ENCODE assay signal across 9 cellular contexts in the genomic region with DNA sequence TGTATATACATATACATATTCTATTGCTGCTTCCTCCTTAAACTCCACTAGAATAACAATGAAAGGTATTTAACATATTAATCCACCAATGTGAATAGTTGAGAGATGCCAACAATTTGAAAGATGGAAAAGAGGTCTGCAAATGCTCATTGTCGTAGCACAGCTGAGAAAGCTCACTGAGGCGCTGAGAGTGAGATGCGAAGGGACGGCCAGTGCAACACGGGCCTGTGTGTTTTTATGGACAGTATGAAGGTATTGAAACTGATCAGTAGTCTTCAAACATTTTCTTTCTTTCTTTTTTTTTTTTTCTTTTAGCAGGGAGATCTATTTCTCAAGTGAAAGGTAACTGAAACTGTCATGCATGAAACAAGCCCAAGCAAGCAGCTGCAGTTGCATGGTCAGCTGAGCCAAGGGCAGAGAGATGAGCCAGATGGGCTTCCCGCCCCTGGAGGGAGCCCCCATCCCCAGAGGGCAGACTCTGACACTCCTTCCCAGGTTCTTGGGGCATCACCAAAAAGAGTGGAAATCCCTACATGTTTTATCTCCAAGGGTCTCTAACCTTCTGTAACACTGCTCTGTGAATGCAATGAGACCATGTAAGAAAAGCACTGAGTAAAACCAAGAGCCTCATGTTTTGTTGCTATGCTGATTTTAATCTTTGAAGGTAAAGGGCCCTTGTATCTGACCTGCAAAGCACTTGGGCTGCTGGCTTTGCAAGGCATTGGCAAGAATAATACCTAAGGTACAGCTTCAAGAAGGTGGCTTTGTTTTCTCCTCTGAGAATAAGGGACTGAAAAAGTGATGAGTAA. TPM values are rescaled to one million over a fixed set of nuclear protein-coding genes. Genes with fewer than 3 reads are reported as not detected.
DNase-seq lines count a peak whose midpoint lies in the region; ATAC-seq and TF ChIP-seq lines count a peak whose summit lies in the region.
"Had no signal": no experiment of that assay in that cellular context is flagged by ENCODE, and none has a peak within 500 bp of the region (broad histone marks: within the 10 kb centered on the region; RNA-seq: fewer than 3 reads in every experiment).

No MANE protein-coding gene starts in this region.

- ATAC-seq in GM18519 (IDR thresholded peaks at IDR 0.05; ENCODE audit: low FRiP score, unreplicated experiment) = peak; percentile 49
- peak; percentile 68 for ATAC-seq in GM21515 (IDR thresholded peaks at IDR 0.05; ENCODE audit: unreplicated experiment)
- ATAC-seq in HG03378 (IDR thresholded peaks at IDR 0.05; ENCODE audit: unreplicated experiment) = peak; percentile 62

- H3K9me3 ChIP-seq in esophagus squamous epithelium (no peaks in the 10 kb centered on the region), HAP-1 (no peaks in the 10 kb centered on the region)

- H3K4me1 ChIP-seq in esophagus squamous epithelium = peaks cover 7 to 22% (median 10%) of the 10 kb centered on the region in 3 donors
- H3K4me1 ChIP-seq in HAP-1 = no peaks in the 10 kb centered on the region

- in situ Hi-C loops in HAP-1 (cut with MboI; ENCODE audit: low sequenced_read_pairs) = no loop called here

- no peak for TF ChIP-seq CTCF in esophagus squamous epithelium (IDR thresholded peaks at IDR 0.05)

- intact Hi-C loops in esophagus squamous epithelium (cut with DNase I) = no loop called here

- H3K27ac ChIP-seq in esophagus squamous epithelium = peak overlapping the region; percentile 39 to 73 (median 66)

- H3K27me3 ChIP-seq in esophagus squamous epithelium (no peaks in the 10 kb centered on the region), HAP-1 (ENCODE audit: low read depth) (no peaks in the 10 kb centered on the region)

- H3K4me3 ChIP-seq in esophagus squamous epithelium (no peak overlapping the region), HAP-1 (no peak overlapping the region)

- no peak for TF ChIP-seq POLR2A in esophagus squamous epithelium (IDR thresholded peaks at IDR 0.05)

- H3K36me3 ChIP-seq in esophagus squamous epithelium (no peaks in the 10 kb centered on the region), HAP-1 (replicated peaks) (no peaks in the 10 kb centered on the region)

- WGBS in esophagus squamous epithelium, 2 donors = 47 to 64% methylated on average over 5 to 6 of the region's 6 CpGs

- DNase-seq in esophagus squamous epithelium (lab: John Stamatoyannopoulos, UW) (no peak), HAP-1 (ENCODE audit: low spot score in 2 of 2) (no peak), AG08396 (ENCODE audit: low spot score) (no peak), SHP77 treated with DMSO at 0.1 percent for 48 hours (lab: John Stamatoyannopoulos, UW) (no peak), dermis blood vessel endothelial cell (no peak)
- DNase-seq: NCI-H1436 treated with DMSO at 0.1 percent for 48 hours had no signal

RNA-seq across cellular contexts. Expression of a gene that starts 41.4 kb away (rescaled TPM):
- 10 to 100 TPM in 2 of 4 donors, 1 to 10 TPM in 2; 4.8 to 27.0 (median 9.6) TPM for total RNA-seq in esophagus squamous epithelium
- 0.17 and 1.9 TPM in 2 replicates for total RNA-seq in dermis blood vessel endothelial cell
